Comparison of ENCODE assay signal across 13 cellular contexts in the genomic region with DNA sequence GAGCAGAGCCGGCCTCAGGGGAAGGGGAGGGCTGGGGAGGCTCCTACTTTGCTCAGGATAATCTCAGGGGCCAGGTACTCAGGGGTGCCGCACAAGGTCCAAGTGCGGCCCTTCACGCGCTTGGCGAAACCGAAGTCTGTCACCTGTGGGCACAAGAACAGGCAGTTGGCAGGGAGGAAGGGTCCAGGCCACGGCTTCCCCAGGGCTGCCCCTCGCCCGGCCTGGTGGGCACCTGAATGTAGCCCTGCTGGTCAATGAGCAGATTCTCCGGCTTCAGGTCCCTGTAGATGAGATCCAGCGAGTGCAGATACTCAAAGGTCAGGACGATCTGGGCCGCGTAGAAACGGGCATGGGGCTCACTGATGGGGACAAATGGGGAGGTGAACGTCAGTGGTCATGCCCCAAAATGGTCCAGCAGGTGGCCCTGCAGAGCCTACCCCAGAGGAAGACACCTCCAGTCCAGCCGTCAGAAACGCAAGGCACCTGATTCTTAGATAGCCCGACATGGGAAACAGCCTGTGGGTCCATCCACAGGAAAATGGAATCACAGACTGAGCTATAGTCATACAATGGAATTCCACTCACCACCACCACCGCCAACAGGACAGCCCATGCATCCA. TPM values are rescaled to one million over a fixed set of nuclear protein-coding genes. Genes with fewer than 3 reads are reported as not detected.
DNase-seq lines count a peak whose midpoint lies in the region; ATAC-seq and TF ChIP-seq lines count a peak whose summit lies in the region.
"Had no signal": no experiment of that assay in that cellular context is flagged by ENCODE, and none has a peak within 500 bp of the region (broad histone marks: within the 10 kb centered on the region; RNA-seq: fewer than 3 reads in every experiment).

No MANE protein-coding gene starts in this region.

- RAD21 ChIA-PET in HCT116 (lab: Charles Lee; ENCODE audit: low non-redundant PET in 1 of 2, low total read pairs in 2 of 2, uncharacterized antibody in 2 of 2, unreplicated experiment in 2 of 2), result no interaction called here

- H3K4me3 ChIP-seq in A673 (ENCODE audit: low read depth, low read length, poor library complexity, severe bottlenecking), result no peak overlapping the region
- H3K4me3 ChIP-seq in HCT116 (replicated peaks in 1 of 2; ENCODE audit: low read depth in 1 of 2, low read length in 2 of 2), result no peak overlapping the region
- no peak overlapping the region for H3K4me3 ChIP-seq in kidney epithelial cell (ENCODE audit: low read depth, low read length)

- ATAC-seq in HCT116 (peak; percentile 64), GM18907 (IDR thresholded peaks at IDR 0.05; ENCODE audit: unreplicated experiment) (no peak), GM19035 (IDR thresholded peaks at IDR 0.05; ENCODE audit: unreplicated experiment) (no peak)

- POLR2A ChIA-PET in A673 (lab: Charles Lee; ENCODE audit: low non-redundant PET), result no interaction called here
- POLR2A ChIA-PET in HCT116 (lab: Charles Lee), result no interaction called here

- TF ChIP-seq POLR2A in HCT116 (IDR thresholded peaks at IDR 0.05; ENCODE audit: borderline replicate concordance, extremely low read depth, insufficient read depth, insufficient read length), result no peak

- CTCF ChIA-PET in A673 (lab: Charles Lee) (no interaction called here), HCT116 (lab: Charles Lee) (no interaction called here)

- no peaks in the 10 kb centered on the region for H3K4me1 ChIP-seq in A673 (ENCODE audit: insufficient read depth, low read length, poor library complexity, severe bottlenecking)
- H3K4me1 ChIP-seq in HCT116 (ENCODE audit: control insufficient read depth in 1 of 2, insufficient read depth in 2 of 2, low read length in 2 of 2), result 0 out of 4 replicates have a peak, but pooled peaks cover 0 to 4% of the 10 kb centered on the region in 2 experiments

- no peaks in the 10 kb centered on the region for H3K9me2 ChIP-seq in HCT116 (ENCODE audit: insufficient read depth)

- H3K27me3 ChIP-seq in A673 (replicated peaks; ENCODE audit: insufficient read depth, low read depth, low read length, poor library complexity), result no peaks in the 10 kb centered on the region
- H3K27me3 ChIP-seq in HCT116 (ENCODE audit: insufficient read depth, low read length), result no peaks in the 10 kb centered on the region
- H3K27me3 ChIP-seq in kidney epithelial cell (ENCODE audit: control insufficient read depth, insufficient read depth, low read length), result no peaks in the 10 kb centered on the region

- BruUV-seq in A673 (replicated peaks; lab: Mats Ljungman, UMichigan) (no TSS peak), HCT116 (replicated peaks; lab: Mats Ljungman, UMichigan) (no TSS peak)

- no peak overlapping the region for H3K9ac ChIP-seq in HCT116 (ENCODE audit: low read length)

- intact Hi-C loops in A673 (cut with micrococcal nuclease; ENCODE audit: unreplicated experiment) (no loop called here), HCT116 (cut with micrococcal nuclease) (no loop called here)

- no peak for DNase-seq in A673 (ENCODE audit: low spot score)
- DNase-seq in HCT116 (ENCODE audit: low read depth, low spot score), result no peak
- DNase-seq in astrocyte of the hippocampus (ENCODE audit: low read depth, low spot score), result peak; percentile 21
- no peak for DNase-seq in kidney epithelial cell (ENCODE audit: low read depth)
- no peak for DNase-seq in nucleus accumbens (lab: John Stamatoyannopoulos, UW)
- DNase-seq in T-helper 9 cell, result no peak
- DNase-seq: NCI-H1092 treated with DMSO at 0.1 percent for 48 hours, NCI-H226 had no signal

- TF ChIP-seq CTCF in A673 (conservative IDR thresholded peaks at IDR 0.05; ENCODE audit: low read depth, low read length), result peak; percentile 33
- peak; percentile 10 to 32 (median 32); a peak in 3 of 6 replicates for TF ChIP-seq CTCF in HCT116 (IDR thresholded peaks at IDR 0.05 in 2 of 3, conservative IDR thresholded peaks at IDR 0.05 in 1 of 3; ENCODE audit: borderline replicate concordance in 1 of 3, insufficient read depth in 1 of 3, low read depth in 2 of 3, low read length in 2 of 3)
- TF ChIP-seq CTCF in kidney epithelial cell (IDR thresholded peaks at IDR 0.05; ENCODE audit: insufficient read depth, low read length, poor library complexity, severe bottlenecking), result peak; percentile 6

- H3K4me2 ChIP-seq in HCT116 (ENCODE audit: low read length), result no peak overlapping the region

- peak; percentile 30; the same call in 1 of the 2 replicates for TF ChIP-seq RAD21 in HCT116 (IDR thresholded peaks at IDR 0.05; ENCODE audit: low read depth)

- H3K36me3 ChIP-seq in A673 (ENCODE audit: insufficient read depth, low read length, poor library complexity, severe bottlenecking), result peaks cover 8% of the 10 kb centered on the region
- peaks cover 6 to 18% of the 10 kb centered on the region in 2 experiments for H3K36me3 ChIP-seq in HCT116 (ENCODE audit: control insufficient read depth in 1 of 2, insufficient read depth in 2 of 2, low read length in 2 of 2)
- H3K36me3 ChIP-seq in kidney epithelial cell (ENCODE audit: control insufficient read depth, insufficient read depth, low read length), result peaks cover 2% of the 10 kb centered on the region

- H3K27ac ChIP-seq in A673 (ENCODE audit: low read depth, low read length, poor library complexity, severe bottlenecking), result no peak overlapping the region
- no peak overlapping the region for H3K27ac ChIP-seq in HCT116 (ENCODE audit: low read depth, low read length)

- no peaks in the 10 kb centered on the region for H3K79me2 ChIP-seq in HCT116 (ENCODE audit: insufficient read depth, low read length)

- H2AFZ ChIP-seq in HCT116 (ENCODE audit: low read depth, low read length, poor library complexity, severe bottlenecking), result no peak overlapping the region

- H4K20me1 ChIP-seq in HCT116 (ENCODE audit: insufficient read depth), result no peaks in the 10 kb centered on the region

- H3K9me3 ChIP-seq in A673 (ENCODE audit: low read depth, low read length, poor library complexity, severe bottlenecking) (peaks cover 8% of the 10 kb centered on the region), HCT116 (ENCODE audit: control insufficient read depth in 1 of 2, insufficient read depth in 1 of 2, low read depth in 1 of 2, low read length in 2 of 2) (peaks cover 3 to 7% of the 10 kb centered on the region in 2 experiments; a peak in 1 of 4 replicates)

TF ChIP-seq in HCT116, 20 proteins besides CTCF, POLR2A, EP300 and RAD21 (continues in another document):
- TF ChIP-seq, protein P1, sequence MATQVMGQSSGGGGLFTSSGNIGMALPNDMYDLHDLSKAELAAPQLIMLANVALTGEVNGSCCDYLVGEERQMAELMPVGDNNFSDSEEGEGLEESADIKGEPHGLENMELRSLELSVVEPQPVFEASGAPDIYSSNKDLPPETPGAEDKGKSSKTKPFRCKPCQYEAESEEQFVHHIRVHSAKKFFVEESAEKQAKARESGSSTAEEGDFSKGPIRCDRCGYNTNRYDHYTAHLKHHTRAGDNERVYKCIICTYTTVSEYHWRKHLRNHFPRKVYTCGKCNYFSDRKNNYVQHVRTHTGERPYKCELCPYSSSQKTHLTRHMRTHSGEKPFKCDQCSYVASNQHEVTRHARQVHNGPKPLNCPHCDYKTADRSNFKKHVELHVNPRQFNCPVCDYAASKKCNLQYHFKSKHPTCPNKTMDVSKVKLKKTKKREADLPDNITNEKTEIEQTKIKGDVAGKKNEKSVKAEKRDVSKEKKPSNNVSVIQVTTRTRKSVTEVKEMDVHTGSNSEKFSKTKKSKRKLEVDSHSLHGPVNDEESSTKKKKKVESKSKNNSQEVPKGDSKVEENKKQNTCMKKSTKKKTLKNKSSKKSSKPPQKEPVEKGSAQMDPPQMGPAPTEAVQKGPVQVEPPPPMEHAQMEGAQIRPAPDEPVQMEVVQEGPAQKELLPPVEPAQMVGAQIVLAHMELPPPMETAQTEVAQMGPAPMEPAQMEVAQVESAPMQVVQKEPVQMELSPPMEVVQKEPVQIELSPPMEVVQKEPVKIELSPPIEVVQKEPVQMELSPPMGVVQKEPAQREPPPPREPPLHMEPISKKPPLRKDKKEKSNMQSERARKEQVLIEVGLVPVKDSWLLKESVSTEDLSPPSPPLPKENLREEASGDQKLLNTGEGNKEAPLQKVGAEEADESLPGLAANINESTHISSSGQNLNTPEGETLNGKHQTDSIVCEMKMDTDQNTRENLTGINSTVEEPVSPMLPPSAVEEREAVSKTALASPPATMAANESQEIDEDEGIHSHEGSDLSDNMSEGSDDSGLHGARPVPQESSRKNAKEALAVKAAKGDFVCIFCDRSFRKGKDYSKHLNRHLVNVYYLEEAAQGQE (IDR thresholded peaks at IDR 0.05; ENCODE audit: low read depth), result no peak
- no peak for TF ChIP-seq SRF (IDR thresholded peaks at IDR 0.05; ENCODE audit: low read depth)
- no peak for TF ChIP-seq EZH2 (IDR thresholded peaks at IDR 0.05)
- TF ChIP-seq SP1 (IDR thresholded peaks at IDR 0.05; ENCODE audit: low read depth), result no peak
- no peak for TF ChIP-seq EZH2phosphoT487 (IDR thresholded peaks at IDR 0.05; ENCODE audit: borderline replicate concordance)
- no peak for TF ChIP-seq TCF7L2 (IDR thresholded peaks at IDR 0.05; ENCODE audit: borderline replicate concordance, extremely low read depth, insufficient read depth, insufficient read length)
- no peak for TF ChIP-seq CBX3 (IDR thresholded peaks at IDR 0.05; ENCODE audit: low read depth)
- no peak for TF ChIP-seq YY1 (IDR thresholded peaks at IDR 0.05; ENCODE audit: extremely low read depth, insufficient replicate concordance, low read depth, low read length)

RNA-seq across cellular contexts. Expression of a gene that starts 7.1 kb away (rescaled TPM):
- total RNA-seq in A673 (2021) (52.9 and 56.0 TPM in 2 replicates), HCT116 (2021; ENCODE audit: unreplicated experiment) (62.9 TPM), kidney epithelial cell (21.8 and 42.0 TPM in 2 replicates)
- 36.9 and 39.2 TPM in 2 replicates for polyA plus RNA-seq in HCT116 (2012)

RNA-seq across cellular contexts. Expression of a gene that starts 12.1 kb away (rescaled TPM):
- total RNA-seq in A673 (2021) (not detected in 2 replicates), HCT116 (2021; ENCODE audit: unreplicated experiment) (not detected), kidney epithelial cell (not detected in 2 replicates)
- polyA plus RNA-seq in HCT116 (2012), result not detected in 2 replicates
- total RNA-seq: H4, HT-29 had no signal

RNA-seq across cellular contexts. Expression of a gene that starts 19.9 kb away (rescaled TPM):
- total RNA-seq in A673 (2021), result 56.7 and 77.9 TPM in 2 replicates
- 95.7 TPM for total RNA-seq in HCT116 (2021; ENCODE audit: unreplicated experiment)
- 64.0 and 66.0 TPM in 2 replicates for polyA plus RNA-seq in HCT116 (2012)
- total RNA-seq in kidney epithelial cell, result 37.3 and 44.5 TPM in 2 replicates

RNA-seq across cellular contexts. Expression of a gene that starts 25.1 kb away (rescaled TPM):
- total RNA-seq in A673 (2021), result 0.26 and 0.61 TPM in 2 replicates
- 5.2 TPM for total RNA-seq in HCT116 (2021; ENCODE audit: unreplicated experiment)
- 3.8 and 5.6 TPM in 2 replicates for polyA plus RNA-seq in HCT116 (2012)
- total RNA-seq in kidney epithelial cell, result 0.68 and 1.5 TPM in 2 replicates

RNA-seq across cellular contexts. Expression of a gene that starts 35.8 kb away (rescaled TPM):
- total RNA-seq in A673 (2021) (18.5 and 21.8 TPM in 2 replicates), HCT116 (2021; ENCODE audit: unreplicated experiment) (3.3 TPM), kidney epithelial cell (not detected in 2 replicates)
- polyA plus RNA-seq in HCT116 (2012), result 1.3 and 2.6 TPM in 2 replicates
- total RNA-seq: T-helper 1 cell treated with Interleukin-12 subunit alpha and Interleukin-12 subunit beta and Interleukin-4 antibody, amounts not matched to agents 30 ng/mL and 1 ng/mL, for 36 hours had no signal
